9 cellular contexts compared by ENCODE assay signal in the genomic region with DNA sequence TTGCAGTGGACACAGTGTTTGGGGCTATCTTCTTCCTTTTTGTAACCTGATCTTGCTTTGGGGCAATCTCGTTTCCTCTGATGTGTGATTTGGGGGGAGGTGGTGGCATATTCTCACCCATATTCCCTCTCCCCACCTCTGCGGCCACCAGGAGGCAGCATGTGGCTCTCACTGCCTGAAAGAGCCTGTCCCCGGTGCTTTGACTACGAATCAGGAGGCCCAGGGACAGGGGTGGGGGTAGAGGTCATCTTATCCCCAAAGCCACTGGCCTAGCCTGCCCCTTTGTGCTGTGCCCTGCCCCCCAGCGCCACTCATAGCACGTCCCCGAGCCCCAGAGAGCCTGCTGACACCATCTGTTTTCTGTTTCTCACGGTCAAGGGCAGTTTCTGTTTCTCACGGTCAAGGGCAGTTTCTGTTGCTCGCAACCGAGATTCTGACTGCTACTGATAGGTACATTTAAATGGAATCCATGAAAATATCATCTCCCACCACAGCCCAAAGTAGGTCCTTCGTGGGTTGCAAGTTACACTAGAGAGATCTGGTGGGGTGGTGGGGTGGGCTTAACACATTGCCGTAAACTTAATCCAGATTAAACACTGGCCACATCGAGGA. TPM values are rescaled to one million over a fixed set of nuclear protein-coding genes. Genes with fewer than 3 reads are reported as not detected.
DNase-seq lines count a peak whose midpoint lies in the region; ATAC-seq and TF ChIP-seq lines count a peak whose summit lies in the region.
"Had no signal": no experiment of that assay in that cellular context is flagged by ENCODE, and none has a peak within 500 bp of the region (broad histone marks: within the 10 kb centered on the region; RNA-seq: fewer than 3 reads in every experiment).

No MANE protein-coding gene starts in this region.

- H3K27me3 ChIP-seq in gastrocnemius medialis, result no peaks in the 10 kb centered on the region

- CTCF ChIA-PET in Calu3 (lab: Charles Lee), result no interaction called here

- ATAC-seq in GM21619 (IDR thresholded peaks at IDR 0.05; ENCODE audit: unreplicated experiment) (peak; percentile 73), Right ventricle myocardium superior (ENCODE audit: poor library complexity) (peak; percentile 63), gastrocnemius medialis (peak; percentile 25 to 52), GM21360 (IDR thresholded peaks at IDR 0.05; ENCODE audit: unreplicated experiment) (no peak), HG03521 (IDR thresholded peaks at IDR 0.05; ENCODE audit: unreplicated experiment) (no peak)
- ATAC-seq in activated T-cell treated with anti-CD3 and anti-CD28 coated beads, Interleukin-2, amount 50 U/mL, for 72 hours (replicated peaks in 1 of 2), result peak; percentile 73 to 85

- H3K9me3 Mint-ChIP-seq in Calu3 (ENCODE audit: low read depth, unreplicated experiment), result no peaks in the 10 kb centered on the region
- H3K9me3 Mint-ChIP-seq in activated T-cell treated with anti-CD3 and anti-CD28 coated beads, Interleukin-2, amount 50 U/mL, for 72 hours, result no peaks in the 10 kb centered on the region
- H3K9me3 Mint-ChIP-seq: stimulated activated naive B cell treated with anti-CD40 and anti-IgM and Interleukin-4, amounts not matched to agents 10 μg/mL and 1 μg/mL and 100 μg/mL, for 72 hours had no signal

- peak overlapping the region in 3 of 4 donors; percentile 18 to 30 (median 20) for H3K4me3 ChIP-seq in gastrocnemius medialis

- no peaks in the 10 kb centered on the region for H3K27me3 Mint-ChIP-seq in Calu3 (ENCODE audit: unreplicated experiment)
- H3K27me3 Mint-ChIP-seq in activated T-cell treated with anti-CD3 and anti-CD28 coated beads, Interleukin-2, amount 50 U/mL, for 72 hours (ENCODE audit: low read depth), result no peaks in the 10 kb centered on the region
- H3K27me3 Mint-ChIP-seq: stimulated activated naive B cell treated with anti-CD40 and anti-IgM and Interleukin-4, amounts not matched to agents 10 μg/mL and 1 μg/mL and 100 μg/mL, for 72 hours had no signal

- H3K9me3 ChIP-seq in gastrocnemius medialis, result no peaks in the 10 kb centered on the region

- H3K27ac Mint-ChIP-seq in Calu3 (ENCODE audit: unreplicated experiment), result no peak overlapping the region
- H3K27ac Mint-ChIP-seq in activated T-cell treated with anti-CD3 and anti-CD28 coated beads, Interleukin-2, amount 50 U/mL, for 72 hours, result no peak overlapping the region
- H3K27ac Mint-ChIP-seq: stimulated activated naive B cell treated with anti-CD40 and anti-IgM and Interleukin-4, amounts not matched to agents 10 μg/mL and 1 μg/mL and 100 μg/mL, for 72 hours had no signal

- TF ChIP-seq CTCF in Calu3 (IDR thresholded peaks at IDR 0.05; ENCODE audit: unreplicated experiment) (peak; percentile 54), gastrocnemius medialis (IDR thresholded peaks at IDR 0.05 in 4 of 5, conservative IDR thresholded peaks at IDR 0.05 in 1 of 5) (peak in 3 of 5 experiments; percentile 26 to 52 (median 41))

- TF ChIP-seq POLR2A in gastrocnemius medialis (IDR thresholded peaks at IDR 0.05), result no peak

- peak overlapping the region; percentile 57 to 73 (median 66) for H3K27ac ChIP-seq in gastrocnemius medialis

- no peak overlapping the region for H3K4me3 Mint-ChIP-seq in Calu3 (ENCODE audit: low read depth, unreplicated experiment)
- no peak overlapping the region for H3K4me3 Mint-ChIP-seq in activated T-cell treated with anti-CD3 and anti-CD28 coated beads, Interleukin-2, amount 50 U/mL, for 72 hours
- H3K4me3 Mint-ChIP-seq: stimulated activated naive B cell treated with anti-CD40 and anti-IgM and Interleukin-4, amounts not matched to agents 10 μg/mL and 1 μg/mL and 100 μg/mL, for 72 hours had no signal

- no peaks in the 10 kb centered on the region for H3K36me3 Mint-ChIP-seq in Calu3 (ENCODE audit: insufficient read depth, unreplicated experiment)
- no peaks in the 10 kb centered on the region for H3K36me3 Mint-ChIP-seq in activated T-cell treated with anti-CD3 and anti-CD28 coated beads, Interleukin-2, amount 50 U/mL, for 72 hours (ENCODE audit: insufficient read depth in 2 of 2)

- no peaks in the 10 kb centered on the region for H3K36me3 ChIP-seq in gastrocnemius medialis

- H3K4me1 ChIP-seq in gastrocnemius medialis, result peaks cover 16% of the 10 kb centered on the region in 2 donors

- no TSS peak for BruUV-seq in Calu3 (replicated peaks; lab: Mats Ljungman, UMichigan)

- DNase-seq in Calu3 (peak; percentile 54), NCI-H69 (lab: John Stamatoyannopoulos, UW) (peak; percentile 48), Right ventricle myocardium superior (peak; percentile 60), gastrocnemius medialis (peak; percentile 5 to 45)
- DNase-seq in activated T-cell treated with anti-CD3 and anti-CD28 coated beads, Interleukin-2, amount 50 U/mL, for 72 hours, result peak; percentile 59 to 67
- DNase-seq: stimulated activated naive B cell treated with anti-CD40 and anti-IgM and Interleukin-4, amounts not matched to agents 10 μg/mL and 1 μg/mL and 100 μg/mL, for 72 hours had no signal

- H3K4me1 Mint-ChIP-seq in Calu3 (ENCODE audit: low read depth, unreplicated experiment), result peaks cover 14% of the 10 kb centered on the region
- H3K4me1 Mint-ChIP-seq in activated T-cell treated with anti-CD3 and anti-CD28 coated beads, Interleukin-2, amount 50 U/mL, for 72 hours (ENCODE audit: low read depth), result no peaks in the 10 kb centered on the region

- intact Hi-C loops in Calu3 (cut with micrococcal nuclease; ENCODE audit: unreplicated experiment) (loop anchor here (10.0 kb wide), 1 partner anchor 67 kb away; no protein-coding TSS in a partner anchor), Right ventricle myocardium superior (cut with DNase I) (no loop called here), gastrocnemius medialis (cut with DNase I; ENCODE audit: low total_unique reads) (loop anchor here (1.0 to 2.0 kb wide), 2 partner anchors 31 to 53 kb away; no protein-coding TSS in a partner anchor)

- in situ Hi-C loops in gastrocnemius medialis (cut with MboI; ENCODE audit: low sequenced_read_pairs in 4 of 4), result no loop called here

RNA-seq across cellular contexts. Expression of gene PHYH, which starts 28.2 kb away (rescaled TPM):
- total RNA-seq in Calu3 (2022) (26.7 and 30.4 TPM in 2 replicates), Right ventricle myocardium superior (181 TPM), gastrocnemius medialis (100 to 1,000 TPM; 107 to 147 (median 143) TPM)
- 10 to 100 TPM; 12.8 to 14.1 TPM for total RNA-seq in activated T-cell treated with anti-CD3 and anti-CD28 coated beads, Interleukin-2, amount 50 U/mL, for 72 hours

RNA-seq across cellular contexts. Expression of gene UCMA, which starts 37.5 kb away (rescaled TPM):
- total RNA-seq in Calu3 (2022), result not detected in 2 replicates
- not detected for total RNA-seq in activated T-cell treated with anti-CD3 and anti-CD28 coated beads, Interleukin-2, amount 50 U/mL, for 72 hours
- not detected for total RNA-seq in Right ventricle myocardium superior
- not detected for total RNA-seq in gastrocnemius medialis

Comparison
In these comparisons a context has a peak if more than half of its experiments do, and no peak if none do; other contexts are left out.
1. ATAC-seq: peak in GM21619 (single experiment), activated T-cell treated with anti-CD3 and anti-CD28 coated beads, Interleukin-2, amount 50 U/mL, for 72 hours (2 of 2), Right ventricle myocardium superior (single experiment) and gastrocnemius medialis (2 of 2); none in GM21360 (single experiment) and HG03521 (single experiment).
2. Peak in every context shown above with its lines, with median percentiles within 50 percentile points of each other: DNase-seq.